In the genomic region with DNA sequence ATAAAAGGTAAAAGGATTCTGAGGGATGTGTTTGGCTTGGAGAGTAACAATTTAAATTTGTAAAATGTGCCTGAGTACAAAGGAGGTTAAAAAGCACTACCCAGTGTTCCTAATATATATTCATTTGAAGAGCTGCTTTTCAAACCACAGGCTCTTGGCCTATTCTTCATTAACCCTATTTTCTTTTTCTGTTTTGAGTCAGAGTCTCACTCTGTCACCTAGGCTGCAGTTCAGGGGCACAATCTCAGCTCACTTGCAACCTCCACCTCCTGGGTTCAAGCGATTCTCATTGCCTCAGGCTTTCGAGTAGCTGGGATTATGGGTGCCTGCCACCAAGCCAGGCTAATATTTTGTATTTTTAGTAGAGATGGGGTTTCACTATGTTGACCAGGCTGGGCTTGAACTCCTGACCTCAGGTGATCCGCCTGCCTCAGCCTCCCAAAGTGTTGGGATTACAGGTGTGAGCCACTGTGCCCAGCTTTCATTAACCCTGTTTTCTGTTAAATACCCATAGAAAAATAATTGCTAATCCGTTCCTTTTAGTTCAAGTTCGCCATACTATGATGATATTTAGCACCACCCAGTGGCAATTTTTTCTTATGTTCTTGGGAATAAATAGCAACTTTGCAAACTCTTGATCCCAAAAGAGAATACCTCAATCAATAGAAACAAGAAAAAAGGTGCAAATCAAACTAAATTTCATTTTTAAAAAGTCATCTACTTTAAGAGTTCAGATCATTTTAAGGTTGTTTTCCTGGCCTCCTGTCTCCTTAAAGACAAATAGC, we compare ENCODE assay signal across 10 cellular contexts. TPM values are rescaled to one million over a fixed set of nuclear protein-coding genes. Genes with fewer than 3 reads are reported as not detected.
A peak's percentile ranks its signal among the peaks of the same experiment; 100 is the strongest.
DNase-seq lines count a peak whose midpoint lies in the region; ATAC-seq and TF ChIP-seq lines count a peak whose summit lies in the region.
"Had no signal": no experiment of that assay in that cellular context is flagged by ENCODE, and none has a peak within 500 bp of the region (broad histone marks: within the 10 kb centered on the region; RNA-seq: fewer than 3 reads in every experiment).

No MANE protein-coding gene starts in this region.

- H3K79me2 ChIP-seq in mammary epithelial cell (ENCODE audit: insufficient read depth, low read length): no peaks in the 10 kb centered on the region

- no peaks in the 10 kb centered on the region for H3K9me3 Mint-ChIP-seq in MCF 10A (ENCODE audit: unreplicated experiment)
- H3K9me3 Mint-ChIP-seq in activated B cell treated with CpG ODN at 0.5 μM for 24 hours: no peaks in the 10 kb centered on the region

- dilution Hi-C loops in mammary epithelial cell (cut with HindIII; ENCODE audit: low sequenced_read_pairs): no loop called here

- H3K4me1 Mint-ChIP-seq in MCF 10A (ENCODE audit: insufficient read depth, unreplicated experiment) (no peaks in the 10 kb centered on the region), activated B cell treated with CpG ODN at 0.5 μM for 24 hours (peaks cover 16% of the 10 kb centered on the region)

- H3K27ac ChIP-seq in mammary epithelial cell (ENCODE audit: insufficient read depth, low read depth, low read length): no peak overlapping the region
- H3K27ac ChIP-seq: skin epidermis had no signal

- ATAC-seq in HG02798 (IDR thresholded peaks at IDR 0.05; ENCODE audit: poor library complexity, unreplicated experiment) (peak; percentile 71), activated B cell treated with CpG ODN at 0.5 μM for 24 hours (ENCODE audit: low read depth) (peak; percentile 31), HG02885 (IDR thresholded peaks at IDR 0.05; ENCODE audit: poor library complexity, unreplicated experiment) (no peak)

- H3K4me2 ChIP-seq in mammary epithelial cell (ENCODE audit: insufficient read depth, low read depth, low read length): no peak overlapping the region

- H3K36me3 ChIP-seq in mammary epithelial cell (ENCODE audit: insufficient read depth, low read length): no peaks in the 10 kb centered on the region

- no peaks in the 10 kb centered on the region for H3K27me3 ChIP-seq in mammary epithelial cell (ENCODE audit: insufficient read depth, low read length)

- H3K9me3 ChIP-seq in mammary epithelial cell (replicated peaks; ENCODE audit: insufficient read depth, low read length): no peaks in the 10 kb centered on the region

- no peak overlapping the region for H3K27ac Mint-ChIP-seq in MCF 10A (ENCODE audit: low read depth, unreplicated experiment)
- H3K27ac Mint-ChIP-seq in activated B cell treated with CpG ODN at 0.5 μM for 24 hours: no peak overlapping the region

- in situ Hi-C loops in mammary epithelial cell (cut with MboI; ENCODE audit: low sequenced_read_pairs in 2 of 2): no loop called here

- no peak overlapping the region for H2AFZ ChIP-seq in mammary epithelial cell (ENCODE audit: low read depth, low read length)

- H3K36me3 Mint-ChIP-seq in MCF 10A (ENCODE audit: insufficient read depth, unreplicated experiment) (peaks cover 52% of the 10 kb centered on the region), activated B cell treated with CpG ODN at 0.5 μM for 24 hours (ENCODE audit: low read depth) (peaks cover 37% of the 10 kb centered on the region)

- POLR2A ChIA-PET in MCF 10A (lab: Yijun Ruan, JAX) (interaction anchor here (0.6 to 1.1 kb wide), 3 partner anchors 9 to 225 kb away, joined by 3 read pairs; no protein-coding TSS in a partner anchor), activated B cell treated with CpG ODN at 0.5 μM for 24 hours (lab: Charles Lee) (no interaction called here)

- no peak overlapping the region for H3K9ac ChIP-seq in mammary epithelial cell (ENCODE audit: insufficient read depth, low read length)

- no peaks in the 10 kb centered on the region for H3K4me1 ChIP-seq in mammary epithelial cell (ENCODE audit: insufficient read depth, low read length)

- H3K27me3 Mint-ChIP-seq in MCF 10A (ENCODE audit: insufficient read depth, unreplicated experiment) (no peaks in the 10 kb centered on the region), activated B cell treated with CpG ODN at 0.5 μM for 24 hours (no peaks in the 10 kb centered on the region)

- BruUV-seq in MCF 10A (replicated peaks; lab: Mats Ljungman, UMichigan) (no TSS peak), mammary epithelial cell (replicated peaks; lab: Mats Ljungman, UMichigan) (no TSS peak)

- no peaks in the 10 kb centered on the region for H4K20me1 ChIP-seq in mammary epithelial cell (ENCODE audit: insufficient read depth, low read length)

- CTCF ChIA-PET in MCF 10A (lab: Yijun Ruan, JAX) (interaction anchor here (1.0 to 1.7 kb wide), 7 partner anchors 8 to 218 kb away, joined by 3 to 7 read pairs (median 5); no protein-coding TSS in a partner anchor), mammary epithelial cell (lab: Charles Lee; ENCODE audit: low non-redundant PET) (no interaction called here), activated B cell treated with CpG ODN at 0.5 μM for 24 hours (lab: Charles Lee) (interaction anchor here (1.9 kb wide), 1 partner anchor 100 kb away, joined by 8 read pairs; no protein-coding TSS in a partner anchor)

- WGBS in mammary epithelial cell (ENCODE audit: low coverage, missing lambda C conversion rate): 54% methylated on average over 5 of the region's 5 CpGs

- TF ChIP-seq CTCF in MCF 10A (IDR thresholded peaks at IDR 0.05; ENCODE audit: unreplicated experiment) (no peak), mammary epithelial cell (conservative IDR thresholded peaks at IDR 0.05 in 1 of 2, IDR thresholded peaks at IDR 0.05 in 1 of 2; ENCODE audit: extremely low read depth in 1 of 2, insufficient read depth in 1 of 2, low read depth in 1 of 2, low read length in 2 of 2) (peak in 1 of 2 donors; percentile 20), activated B cell treated with CpG ODN at 0.5 μM for 24 hours (IDR thresholded peaks at IDR 0.05) (no peak)

- DNase-seq in MCF 10A (ENCODE audit: unreplicated experiment) (peak; percentile 20), mammary epithelial cell (no peak), activated B cell treated with CpG ODN at 0.5 μM for 24 hours (no peak), stromal cell of bone marrow (ENCODE audit: low read depth) (peak; percentile 8), amniotic stem cell (lab: John Stamatoyannopoulos, UW) (no peak), NCI-H446 treated with DMSO at 0.1 percent for 48 hours (lab: John Stamatoyannopoulos, UW) (no peak)
- DNase-seq: NCI-H526 had no signal

- intact Hi-C loops in MCF 10A (cut with micrococcal nuclease) (no loop called here), mammary epithelial cell (cut with micrococcal nuclease) (loop anchor here (1.0 to 5.0 kb wide), 2 partner anchors 100 to 173 kb away; no protein-coding TSS in a partner anchor), activated B cell treated with CpG ODN at 0.5 μM for 24 hours (cut with micrococcal nuclease) (loop anchor here (1.0 kb wide), 1 partner anchor 100 kb away; no protein-coding TSS in a partner anchor)

- no peak overlapping the region for H3K4me3 ChIP-seq in mammary epithelial cell (replicated peaks in 1 of 3; ENCODE audit: insufficient read depth in 1 of 3, low read depth in 2 of 3, low read length in 3 of 3)
- H3K4me3 ChIP-seq: skin epidermis had no signal

- H3K4me3 Mint-ChIP-seq in MCF 10A (ENCODE audit: unreplicated experiment) (no peak overlapping the region), activated B cell treated with CpG ODN at 0.5 μM for 24 hours (no peak overlapping the region)

RNA-seq across cellular contexts. Expression of a gene that starts 30.5 kb away (rescaled TPM):
- total RNA-seq in MCF 10A (2022) (66.2 and 81.1 TPM in 2 replicates), mammary epithelial cell (10 to 100 TPM; 17.0 to 42.8 TPM), activated B cell treated with CpG ODN at 0.5 μM for 24 hours (58.6 and 65.3 TPM in 2 replicates)
- polyA plus RNA-seq in mammary epithelial cell: 43.5 TPM
- 13.2 TPM for polyA minus RNA-seq in mammary epithelial cell

RNA-seq across cellular contexts. Expression of a gene that starts 31.1 kb away (rescaled TPM):
- total RNA-seq in MCF 10A (2022): 165 and 179 TPM in 2 replicates
- 100 to 1,000 TPM; 108 to 110 TPM for total RNA-seq in mammary epithelial cell
- polyA plus RNA-seq in mammary epithelial cell: 67.5 TPM
- polyA minus RNA-seq in mammary epithelial cell: 98.9 TPM
- 228 and 241 TPM in 2 replicates for total RNA-seq in activated B cell treated with CpG ODN at 0.5 μM for 24 hours

Comparison
In these comparisons a context has a peak if more than half of its experiments do, and no peak if none do; other contexts are left out.
1. DNase-seq: peak in MCF 10A (single experiment) and stromal cell of bone marrow (single experiment); none in mammary epithelial cell (single experiment), activated B cell treated with CpG ODN at 0.5 μM for 24 hours (single experiment), amniotic stem cell (single experiment) and NCI-H446 treated with DMSO at 0.1 percent for 48 hours (single experiment).